ENCODE assay signal across 8 cellular contexts in genomic region chr9:127918201-127919107, GRCh38. TPM values are rescaled to one million over a fixed set of nuclear protein-coding genes. Genes with fewer than 3 reads are reported as not detected.
DNase-seq lines count a peak whose midpoint lies in the region; ATAC-seq, FAIRE-seq and TF ChIP-seq lines count a peak whose summit lies in the region.

No MANE protein-coding gene starts in this region.

- ATAC-seq in GM12878 (peak; percentile 8; the same call in 2 of the 3 replicates), HG02759 (IDR thresholded peaks at IDR 0.05; ENCODE audit: unreplicated experiment) (no peak), GM19452 (IDR thresholded peaks at IDR 0.05; ENCODE audit: unreplicated experiment) (no peak)

- H3K79me2 ChIP-seq in GM12878 (ENCODE audit: control insufficient read depth, insufficient read depth, low read length) (peaks cover 26% of the 10 kb centered on the region), mesendoderm (ENCODE audit: control insufficient read depth, insufficient read depth, low read length) (no peaks in the 10 kb centered on the region)

- H3K79me1 ChIP-seq in mesendoderm (ENCODE audit: low read length) = no peaks in the 10 kb centered on the region

- TF ChIP-seq EP300 in GM12878 (IDR thresholded peaks at IDR 0.05; ENCODE audit: borderline replicate concordance in 1 of 2, control insufficient read depth in 1 of 2, low read depth in 2 of 2, low read length in 2 of 2) = no peak

- DNase-seq in BE2C = peak; percentile 72
- DNase-seq in HFFc6 = no peak
- no peak for DNase-seq in GM12878 (ENCODE audit: low read depth, low spot score)
- DNase-seq in mesendoderm = peak; percentile 65
- no peak for DNase-seq in DMS153 treated with DMSO at 0.1 percent for 48 hours (lab: John Stamatoyannopoulos, UW; ENCODE audit: unreplicated experiment)
- DNase-seq in NCI-H748 (lab: John Stamatoyannopoulos, UW; ENCODE audit: unreplicated experiment) = no peak

- H3K27me3 Mint-ChIP-seq in HFFc6 (ENCODE audit: insufficient read depth) = no peaks in the 10 kb centered on the region

- SMC1A ChIA-PET in GM12878 (lab: Charles Lee; ENCODE audit: uncharacterized antibody, unreplicated experiment) = interaction anchor here (1.9 to 5.8 kb wide), 4 partner anchors 13 to 183 kb away, joined by 5 to 37 read pairs (median 28); partner anchors contain the start of genes ST6GALNAC6 and TOR2A

- peak overlapping the region; percentile 94 for H3K27ac Mint-ChIP-seq in HFFc6

- POLR2A ChIA-PET in GM12878 (lab: Charles Lee) = interaction anchor here (0.6 to 6.9 kb wide), 3 partner anchors 16 to 340 kb away, joined by 3 to 166 read pairs (median 4); partner anchors contain the start of gene ST6GALNAC6

- CTCF ChIA-PET in GM12878 (lab: Yijun Ruan, JAX) = interaction anchor here (0.6 to 9.9 kb wide), 13 partner anchors 14 to 257 kb away, joined by 3 to 91 read pairs (median 5); partner anchors contain the start of gene TOR2A

- in situ Hi-C loops in GM12878 (cut with MboI) = loop anchor here (5.0 kb wide), 1 partner anchor 326 kb away; no protein-coding TSS in a partner anchor

- H3K4me3 ChIP-seq in BE2C (ENCODE audit: low read depth, low read length) = no peak overlapping the region
- H3K4me3 ChIP-seq in GM12878 = no peak overlapping the region
- no peak overlapping the region for H3K4me3 ChIP-seq in mesendoderm (ENCODE audit: low read length)

- no peak overlapping the region for H3K4ac ChIP-seq in mesendoderm (ENCODE audit: low read depth, low read length)

- no peak overlapping the region for H2BK5ac ChIP-seq in mesendoderm (ENCODE audit: low read length)

- H3K4me1 Mint-ChIP-seq in HFFc6 (ENCODE audit: low read depth) = peaks cover 70% of the 10 kb centered on the region

- no TSS peak for BruUV-seq in GM12878 (replicated peaks; lab: Mats Ljungman, UMichigan)

- 90% methylated on average over 8 of the region's 8 CpGs for WGBS in GM12878 (ENCODE audit: insufficient coverage, insufficient replicate concordance, low lambda C conversion rate, missing lambda C conversion rate)
- WGBS in mesendoderm (ENCODE audit: extremely low coverage, insufficient coverage, low lambda C conversion rate) = no CpG with 5 or more reads among the region's 8 CpGs

- no peak overlapping the region for H2AK5ac ChIP-seq in mesendoderm (ENCODE audit: low read length)

- H3K18ac ChIP-seq in mesendoderm (ENCODE audit: low read length) = no peak overlapping the region

- H3K9ac ChIP-seq in GM12878 (ENCODE audit: control insufficient read depth, insufficient read depth, low read length) (no peak overlapping the region; the same call in 1 of the 2 replicates), mesendoderm (ENCODE audit: low read length) (no peak overlapping the region)

- H3K23ac ChIP-seq in mesendoderm (ENCODE audit: low read length) = no peak overlapping the region

- H3K4me2 ChIP-seq in GM12878 (ENCODE audit: control insufficient read depth, insufficient read depth) = peak overlapping the region; percentile 47; the same call in 1 of the 2 replicates
- no peak overlapping the region for H3K4me2 ChIP-seq in mesendoderm (ENCODE audit: low read length)

- no peaks in the 10 kb centered on the region for H3K36me3 Mint-ChIP-seq in HFFc6 (ENCODE audit: low read depth)

- H2AFZ ChIP-seq in GM12878 (ENCODE audit: control insufficient read depth, low read depth, low read length) = no peak overlapping the region

- H3K36me3 ChIP-seq in BE2C (no peaks in the 10 kb centered on the region), GM12878 (ENCODE audit: control insufficient read depth in 2 of 2, insufficient read depth in 2 of 2, low read length in 1 of 2) (peaks cover 0 to 1% of the 10 kb centered on the region in 2 experiments; a peak in 1 of 4 replicates), mesendoderm (ENCODE audit: control insufficient read depth, insufficient read depth, low read length) (no peaks in the 10 kb centered on the region)

- RAD21 ChIA-PET in GM12878 (lab: Charles Lee; ENCODE audit: unreplicated experiment) = interaction anchor here (0.9 to 8.2 kb wide), 7 partner anchors 17 to 183 kb away, joined by 3 to 92 read pairs (median 9); partner anchors contain the start of genes ST6GALNAC6 and TOR2A

- H3K27me3 ChIP-seq in BE2C (peaks cover 4% of the 10 kb centered on the region; the same call in 1 of the 2 replicates), GM12878 (replicated peaks in 1 of 2; ENCODE audit: control insufficient read depth in 2 of 2, insufficient read depth in 2 of 2, low read length in 1 of 2) (no peaks in the 10 kb centered on the region), mesendoderm (ENCODE audit: insufficient read depth, low read length, poor library complexity) (no peaks in the 10 kb centered on the region)

- peak; percentile 30; the same call in 1 of the 2 replicates for TF ChIP-seq RAD21 in GM12878 (IDR thresholded peaks at IDR 0.05; ENCODE audit: insufficient read depth, low read depth, low read length)

- no peak overlapping the region for H4K8ac ChIP-seq in mesendoderm (ENCODE audit: low read depth, low read length)

- no peaks in the 10 kb centered on the region for H3K9me3 Mint-ChIP-seq in HFFc6

- peak overlapping the region; percentile 51 for H3K4me3 Mint-ChIP-seq in HFFc6

- H2BK15ac ChIP-seq in mesendoderm (replicated peaks; ENCODE audit: low read depth) = no peak overlapping the region

- H3K56ac ChIP-seq in mesendoderm (ENCODE audit: low read length) = no peak overlapping the region

- H3K4me1 ChIP-seq in BE2C = peaks cover 30% of the 10 kb centered on the region
- H3K4me1 ChIP-seq in GM12878 (ENCODE audit: control insufficient read depth, insufficient read depth, low read length) = peaks cover 26% of the 10 kb centered on the region
- H3K4me1 ChIP-seq in mesendoderm (ENCODE audit: control insufficient read depth, low read depth, low read length) = no peaks in the 10 kb centered on the region

- no peak overlapping the region for H2BK120ac ChIP-seq in mesendoderm (ENCODE audit: low read depth, low read length)

- H4K5ac ChIP-seq in mesendoderm (ENCODE audit: low read length) = no peak overlapping the region

- TF ChIP-seq CTCF in BE2C (IDR thresholded peaks at IDR 0.05; ENCODE audit: low read depth, low read length) (peak; percentile 49), HFFc6 (IDR thresholded peaks at IDR 0.05) (peak; percentile 51), GM12878 (IDR thresholded peaks at IDR 0.05 in 2 of 3, conservative IDR thresholded peaks at IDR 0.05 in 1 of 3; ENCODE audit: control insufficient read depth in 2 of 3, extremely low read depth in 1 of 3, insufficient read depth in 1 of 3, low read depth in 3 of 3, low read length in 3 of 3) (peak; percentile 29 to 42 (median 30); a peak in 3 of 6 replicates)

- H3K27ac ChIP-seq in GM12878 (ENCODE audit: control insufficient read depth, insufficient read depth) = peak overlapping the region; percentile 26; the same call in 1 of the 2 replicates
- H3K27ac ChIP-seq in mesendoderm (ENCODE audit: low read depth, low read length) = no peak overlapping the region

- FAIRE-seq in GM12878 (lab: Jason Lieb, UNC) = no peak

- H3K9me3 ChIP-seq in BE2C = no peaks in the 10 kb centered on the region
- no peaks in the 10 kb centered on the region for H3K9me3 ChIP-seq in GM12878 (replicated peaks; ENCODE audit: control insufficient read depth, insufficient read depth, low read length)

- H4K20me1 ChIP-seq in GM12878 (ENCODE audit: control insufficient read depth, insufficient read depth) = no peaks in the 10 kb centered on the region

- no peak for TF ChIP-seq POLR2A in GM12878 (IDR thresholded peaks at IDR 0.05; ENCODE audit: low read depth, low read length)

- intact Hi-C loops in GM12878 (cut with micrococcal nuclease; ENCODE audit: unreplicated experiment) = loop anchor here (2.0 to 5.0 kb wide), 4 partner anchors 36 to 414 kb away; partner anchors contain the start of genes FPGS, PTRH1 and TTC16

RNA-seq across cellular contexts. Expression of gene ST6GALNAC4, which starts 1.6 kb away (rescaled TPM):
- 39.4 TPM for polyA plus RNA-seq in BE2C (2012; ENCODE audit: insufficient read depth, insufficient read length, low read depth)
- 10 to 100 TPM; 22.9 to 33.4 (median 27.7) TPM for total RNA-seq in HFFc6 (2021; fragmentation: NEBNext Ultra II Directional; extraction: Animal tissue kit (Norgen Biotek cat#: 25700))
- 98.4 and 112 TPM in 2 replicates for total RNA-seq in GM12878 (2013; cell fraction: nucleolus; rRNA removed)
- total RNA-seq in GM12878 (2014; rRNA removed) = 48.3 and 57.4 TPM in 2 replicates
- total RNA-seq in GM12878 (2014; rRNA removed; fragmentation: Illumina TruSeq; extraction: Trizol) = 20.7 and 23.7 TPM in 2 replicates
- total RNA-seq in GM12878 (2021) = 56.1 and 64.1 TPM in 2 replicates
- 11.8 TPM for polyA plus RNA-seq in GM12878 (2011; ENCODE audit: low read depth)
- polyA plus RNA-seq in GM12878 (2011; rRNA removed) = 6.9 and 16.4 TPM in 2 replicates
- polyA plus RNA-seq in GM12878 (2011; cell fraction: cytosol; rRNA removed) = 38.1 and 52.2 TPM in 2 replicates
- 59.2 and 59.5 TPM in 2 replicates for polyA plus RNA-seq in GM12878 (2011; cell fraction: nucleus; rRNA removed)
- polyA plus RNA-seq in GM12878 (2012) = 40.4 and 47.8 TPM in 2 replicates
- polyA plus RNA-seq in GM12878 (2014; fragmentation: Illumina TruSeq; extraction: Trizol) = 3.0 and 13.5 TPM in 2 replicates
- 1 to 10 TPM; 4.2 to 6.6 TPM for polyA plus RNA-seq in GM12878 (2014; fragmentation: Nextera tagmentation; extraction: Ambion mirVana)
- 63.2 and 68.1 TPM in 2 replicates for polyA plus RNA-seq in GM12878 (2014; rRNA removed)
- polyA plus RNA-seq in GM12878 (2016; fragmentation: Nextera tagmentation; extraction: Ambion mirVana) = 10 to 100 TPM; 46.7 to 49.9 TPM
- 23.9 and 54.0 TPM in 2 replicates for polyA minus RNA-seq in GM12878 (2011; rRNA and poly(A)+ RNA removed)
- 25.1 and 31.3 TPM in 2 replicates for polyA minus RNA-seq in GM12878 (2011; cell fraction: cytosol; rRNA and poly(A)+ RNA removed)
- 27.2 and 51.5 TPM in 2 replicates for polyA minus RNA-seq in GM12878 (2011; cell fraction: nucleus; rRNA and poly(A)+ RNA removed)
- 12.3 TPM for polyA plus RNA-seq in mesendoderm (2013, experiment 1 of 2)
- polyA plus RNA-seq in mesendoderm (2013, experiment 2 of 2) = 14.4 TPM

RNA-seq across cellular contexts. Expression of gene PIP5KL1, which starts 12.1 kb away (rescaled TPM):
- polyA plus RNA-seq in BE2C (2012; ENCODE audit: insufficient read depth, insufficient read length, low read depth) = 0.74 TPM
- total RNA-seq in HFFc6 (2021; fragmentation: NEBNext Ultra II Directional; extraction: Animal tissue kit (Norgen Biotek cat#: 25700)) = 1 to 10 TPM; 1.7 to 3.1 (median 2.1) TPM
- total RNA-seq in GM12878 (2013; cell fraction: nucleolus; rRNA removed) = 1.9 and 2.0 TPM in 2 replicates
- total RNA-seq in GM12878 (2014; rRNA removed) (0.40 TPM in 1 of 2 replicates, not detected in the other), GM12878 (2014; rRNA removed; fragmentation: Illumina TruSeq; extraction: Trizol) (0.14 and 0.22 TPM in 2 replicates), GM12878 (2021) (0.32 and 0.64 TPM in 2 replicates)
- polyA plus RNA-seq in GM12878 (2011; ENCODE audit: low read depth) = 0.41 TPM
- polyA plus RNA-seq in GM12878 (2011; rRNA removed) (0.12 and 0.50 TPM in 2 replicates), GM12878 (2014; fragmentation: Illumina TruSeq; extraction: Trizol) (0.04 TPM in 1 of 2 replicates, not detected in the other), GM12878 (2014; fragmentation: Nextera tagmentation; extraction: Ambion mirVana) (not detected), GM12878 (2014; rRNA removed) (0.55 and 0.67 TPM in 2 replicates), GM12878 (2016; fragmentation: Nextera tagmentation; extraction: Ambion mirVana) (under 1 TPM; 0.11 to 0.47 TPM)
- polyA plus RNA-seq in GM12878 (2011; cell fraction: cytosol; rRNA removed) = 0.34 and 0.52 TPM in 2 replicates
- 2.2 and 3.0 TPM in 2 replicates for polyA plus RNA-seq in GM12878 (2011; cell fraction: nucleus; rRNA removed)
- polyA plus RNA-seq in GM12878 (2012) = 0.60 and 1.1 TPM in 2 replicates
- polyA minus RNA-seq in GM12878 (2011; rRNA and poly(A)+ RNA removed) = 0.10 TPM in 1 of 2 replicates, not detected in the other
- not detected in 2 replicates for polyA minus RNA-seq in GM12878 (2011; cell fraction: cytosol; rRNA and poly(A)+ RNA removed)
- polyA minus RNA-seq in GM12878 (2011; cell fraction: nucleus; rRNA and poly(A)+ RNA removed) = 0.57 and 0.85 TPM in 2 replicates
- polyA plus RNA-seq in mesendoderm (2013, experiment 1 of 2) = 4.1 TPM
- 3.5 TPM for polyA plus RNA-seq in mesendoderm (2013, experiment 2 of 2)

RNA-seq across cellular contexts. Expression of gene ST6GALNAC6, which starts 19.1 kb away (rescaled TPM):
- 40.4 TPM for polyA plus RNA-seq in BE2C (2012; ENCODE audit: insufficient read depth, insufficient read length, low read depth)
- total RNA-seq in HFFc6 (2021; fragmentation: NEBNext Ultra II Directional; extraction: Animal tissue kit (Norgen Biotek cat#: 25700)) = 10 to 100 TPM; 29.3 to 40.6 (median 34.2) TPM
- 55.6 and 55.9 TPM in 2 replicates for total RNA-seq in GM12878 (2013; cell fraction: nucleolus; rRNA removed)
- total RNA-seq in GM12878 (2014; rRNA removed) (22.6 and 27.0 TPM in 2 replicates), GM12878 (2014; rRNA removed; fragmentation: Illumina TruSeq; extraction: Trizol) (16.0 and 17.6 TPM in 2 replicates), GM12878 (2021) (21.1 and 23.2 TPM in 2 replicates)
- polyA plus RNA-seq in GM12878 (2011; ENCODE audit: low read depth) = 9.5 TPM
- polyA plus RNA-seq in GM12878 (2011; rRNA removed) (13.9 and 24.6 TPM in 2 replicates), GM12878 (2014; fragmentation: Illumina TruSeq; extraction: Trizol) (7.2 and 16.1 TPM in 2 replicates), GM12878 (2014; fragmentation: Nextera tagmentation; extraction: Ambion mirVana) (under 1 TPM; 0.40 to 0.48 TPM), GM12878 (2014; rRNA removed) (24.0 and 24.7 TPM in 2 replicates), GM12878 (2016; fragmentation: Nextera tagmentation; extraction: Ambion mirVana) (10 to 100 TPM; 12.6 to 12.7 TPM)
- 28.4 and 35.1 TPM in 2 replicates for polyA plus RNA-seq in GM12878 (2011; cell fraction: cytosol; rRNA removed)
- 55.5 and 94.2 TPM in 2 replicates for polyA plus RNA-seq in GM12878 (2011; cell fraction: nucleus; rRNA removed)
- 19.0 and 22.5 TPM in 2 replicates for polyA plus RNA-seq in GM12878 (2012)
- polyA minus RNA-seq in GM12878 (2011; rRNA and poly(A)+ RNA removed) = 20.8 and 26.1 TPM in 2 replicates
- polyA minus RNA-seq in GM12878 (2011; cell fraction: cytosol; rRNA and poly(A)+ RNA removed) = 4.7 and 8.0 TPM in 2 replicates
- polyA minus RNA-seq in GM12878 (2011; cell fraction: nucleus; rRNA and poly(A)+ RNA removed) = 12.1 and 16.7 TPM in 2 replicates
- 11.0 TPM for polyA plus RNA-seq in mesendoderm (2013, experiment 1 of 2)
- 11.5 TPM for polyA plus RNA-seq in mesendoderm (2013, experiment 2 of 2)

RNA-seq across cellular contexts. Expression of gene DPM2, which starts 19.2 kb away (rescaled TPM):
- 137 TPM for polyA plus RNA-seq in BE2C (2012; ENCODE audit: insufficient read depth, insufficient read length, low read depth)
- 10 to 100 TPM; 42.5 to 49.6 (median 47.1) TPM for total RNA-seq in HFFc6 (2021; fragmentation: NEBNext Ultra II Directional; extraction: Animal tissue kit (Norgen Biotek cat#: 25700))
- total RNA-seq in GM12878 (2013; cell fraction: nucleolus; rRNA removed) = 35.0 and 35.4 TPM in 2 replicates
- total RNA-seq in GM12878 (2014; rRNA removed) (36.3 and 40.3 TPM in 2 replicates), GM12878 (2014; rRNA removed; fragmentation: Illumina TruSeq; extraction: Trizol) (30.6 and 31.7 TPM in 2 replicates), GM12878 (2021) (40.7 and 44.0 TPM in 2 replicates)
- 17.4 TPM for polyA plus RNA-seq in GM12878 (2011; ENCODE audit: low read depth)
- polyA plus RNA-seq in GM12878 (2011; rRNA removed) (25.8 and 49.2 TPM in 2 replicates), GM12878 (2014; fragmentation: Illumina TruSeq; extraction: Trizol) (24.3 and 45.4 TPM in 2 replicates), GM12878 (2014; fragmentation: Nextera tagmentation; extraction: Ambion mirVana) (10 to 100 TPM; 22.7 to 24.2 TPM), GM12878 (2014; rRNA removed) (54.3 and 56.5 TPM in 2 replicates), GM12878 (2016; fragmentation: Nextera tagmentation; extraction: Ambion mirVana) (10 to 100 TPM; 76.7 to 77.9 TPM)
- 73.3 and 82.9 TPM in 2 replicates for polyA plus RNA-seq in GM12878 (2011; cell fraction: cytosol; rRNA removed)
- polyA plus RNA-seq in GM12878 (2011; cell fraction: nucleus; rRNA removed) = 54.9 and 64.6 TPM in 2 replicates
- polyA plus RNA-seq in GM12878 (2012) = 30.5 and 35.8 TPM in 2 replicates
- polyA minus RNA-seq in GM12878 (2011; rRNA and poly(A)+ RNA removed) = 39.4 and 64.4 TPM in 2 replicates
- 27.0 and 30.2 TPM in 2 replicates for polyA minus RNA-seq in GM12878 (2011; cell fraction: cytosol; rRNA and poly(A)+ RNA removed)
- polyA minus RNA-seq in GM12878 (2011; cell fraction: nucleus; rRNA and poly(A)+ RNA removed) = 38.0 and 63.1 TPM in 2 replicates
- 31.9 TPM for polyA plus RNA-seq in mesendoderm (2013, experiment 1 of 2)
- 33.2 TPM for polyA plus RNA-seq in mesendoderm (2013, experiment 2 of 2)

RNA-seq across cellular contexts. Expression of gene AK1, which starts 41.0 kb away (rescaled TPM):
- polyA plus RNA-seq in BE2C (2012; ENCODE audit: insufficient read depth, insufficient read length, low read depth) = 236 TPM
- total RNA-seq in HFFc6 (2021; fragmentation: NEBNext Ultra II Directional; extraction: Animal tissue kit (Norgen Biotek cat#: 25700)) = 100 to 1,000 TPM; 109 to 130 (median 124) TPM
- 1.8 and 2.4 TPM in 2 replicates for total RNA-seq in GM12878 (2013; cell fraction: nucleolus; rRNA removed)
- total RNA-seq in GM12878 (2014; rRNA removed) = 0.87 and 3.1 TPM in 2 replicates
- total RNA-seq in GM12878 (2014; rRNA removed; fragmentation: Illumina TruSeq; extraction: Trizol) = 0.14 and 1.8 TPM in 2 replicates
- total RNA-seq in GM12878 (2021) = 2.1 and 2.2 TPM in 2 replicates
- 1.8 TPM for polyA plus RNA-seq in GM12878 (2011; ENCODE audit: low read depth)
- 0.98 and 1.8 TPM in 2 replicates for polyA plus RNA-seq in GM12878 (2011; rRNA removed)
- 2.5 and 3.1 TPM in 2 replicates for polyA plus RNA-seq in GM12878 (2011; cell fraction: cytosol; rRNA removed)
- polyA plus RNA-seq in GM12878 (2011; cell fraction: nucleus; rRNA removed) = 21.6 and 27.7 TPM in 2 replicates
- 5.1 and 8.4 TPM in 2 replicates for polyA plus RNA-seq in GM12878 (2012)
- polyA plus RNA-seq in GM12878 (2014; fragmentation: Illumina TruSeq; extraction: Trizol) = 1.3 and 1.8 TPM in 2 replicates
- polyA plus RNA-seq in GM12878 (2014; fragmentation: Nextera tagmentation; extraction: Ambion mirVana) = 1 to 10 TPM in 1 of 2 experiments, under 1 TPM in 1; 0.23 to 1.4 TPM
- polyA plus RNA-seq in GM12878 (2014; rRNA removed) = 2.1 and 4.7 TPM in 2 replicates
- polyA plus RNA-seq in GM12878 (2016; fragmentation: Nextera tagmentation; extraction: Ambion mirVana) = 1 to 10 TPM; 1.4 to 2.2 TPM
- 0.29 and 0.88 TPM in 2 replicates for polyA minus RNA-seq in GM12878 (2011; rRNA and poly(A)+ RNA removed)
- 3.3 and 6.0 TPM in 2 replicates for polyA minus RNA-seq in GM12878 (2011; cell fraction: cytosol; rRNA and poly(A)+ RNA removed)
- 0.24 and 0.67 TPM in 2 replicates for polyA minus RNA-seq in GM12878 (2011; cell fraction: nucleus; rRNA and poly(A)+ RNA removed)
- polyA plus RNA-seq in mesendoderm (2013, experiment 1 of 2) = 24.5 TPM
- 21.1 TPM for polyA plus RNA-seq in mesendoderm (2013, experiment 2 of 2)

Comparison
In these comparisons a context has a peak if more than half of its experiments do, and no peak if none do; other contexts are left out.
1. DNase-seq: peak in BE2C (single experiment) and mesendoderm (single experiment); none in HFFc6 (single experiment), GM12878 (single experiment), DMS153 treated with DMSO at 0.1 percent for 48 hours (single experiment) and NCI-H748 (single experiment).
2. Peak in every context shown above with its lines, with median percentiles within 50 percentile points of each other: CTCF ChIP-seq.